8 cellular contexts compared by ENCODE assay signal in the genomic region with DNA sequence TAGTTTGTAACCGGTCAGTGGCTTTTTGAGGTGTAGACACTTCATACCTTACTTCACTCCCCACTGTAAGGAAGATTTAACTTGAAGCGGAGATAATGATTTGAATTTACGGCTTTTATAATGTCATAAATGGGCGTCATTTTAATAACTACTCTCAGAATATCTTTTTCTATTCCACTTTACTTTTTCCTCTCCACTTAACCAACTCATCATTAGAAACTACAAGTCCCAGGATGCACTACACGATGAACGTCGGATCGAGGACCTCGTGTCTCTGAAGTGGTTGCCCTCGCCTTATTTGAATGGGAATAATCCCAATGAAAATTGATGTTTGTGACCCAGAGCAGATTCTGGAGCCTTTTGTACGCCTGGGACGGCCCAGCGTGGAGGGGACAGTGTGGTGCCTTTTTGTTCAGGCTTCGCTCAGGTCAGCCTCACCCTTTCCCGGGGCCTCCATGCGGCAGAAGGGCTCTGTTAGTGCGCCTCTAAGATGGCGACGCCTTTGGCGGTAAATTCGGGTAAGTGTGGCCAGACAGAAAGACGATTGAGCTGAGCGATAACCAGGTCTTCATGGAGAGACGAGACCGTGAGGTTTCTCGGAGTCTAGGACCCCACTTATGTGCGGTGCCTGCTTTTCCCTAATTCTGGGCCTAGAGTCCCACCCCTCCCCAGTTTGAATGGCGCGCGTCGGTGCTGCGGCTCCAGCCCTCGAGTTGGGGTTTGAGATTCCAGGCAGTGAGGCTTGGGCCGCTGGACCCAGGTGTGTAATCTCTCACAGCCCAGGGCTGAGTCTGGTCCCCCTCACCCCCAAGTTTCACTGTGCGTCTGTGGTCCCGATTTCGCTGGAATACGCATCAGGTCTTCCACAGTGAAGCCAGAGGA. TPM values are rescaled to one million over a fixed set of nuclear protein-coding genes. Genes with fewer than 3 reads are reported as not detected.
DNase-seq lines count a peak whose midpoint lies in the region; ATAC-seq and TF ChIP-seq lines count a peak whose summit lies in the region.

A gene with protein sequence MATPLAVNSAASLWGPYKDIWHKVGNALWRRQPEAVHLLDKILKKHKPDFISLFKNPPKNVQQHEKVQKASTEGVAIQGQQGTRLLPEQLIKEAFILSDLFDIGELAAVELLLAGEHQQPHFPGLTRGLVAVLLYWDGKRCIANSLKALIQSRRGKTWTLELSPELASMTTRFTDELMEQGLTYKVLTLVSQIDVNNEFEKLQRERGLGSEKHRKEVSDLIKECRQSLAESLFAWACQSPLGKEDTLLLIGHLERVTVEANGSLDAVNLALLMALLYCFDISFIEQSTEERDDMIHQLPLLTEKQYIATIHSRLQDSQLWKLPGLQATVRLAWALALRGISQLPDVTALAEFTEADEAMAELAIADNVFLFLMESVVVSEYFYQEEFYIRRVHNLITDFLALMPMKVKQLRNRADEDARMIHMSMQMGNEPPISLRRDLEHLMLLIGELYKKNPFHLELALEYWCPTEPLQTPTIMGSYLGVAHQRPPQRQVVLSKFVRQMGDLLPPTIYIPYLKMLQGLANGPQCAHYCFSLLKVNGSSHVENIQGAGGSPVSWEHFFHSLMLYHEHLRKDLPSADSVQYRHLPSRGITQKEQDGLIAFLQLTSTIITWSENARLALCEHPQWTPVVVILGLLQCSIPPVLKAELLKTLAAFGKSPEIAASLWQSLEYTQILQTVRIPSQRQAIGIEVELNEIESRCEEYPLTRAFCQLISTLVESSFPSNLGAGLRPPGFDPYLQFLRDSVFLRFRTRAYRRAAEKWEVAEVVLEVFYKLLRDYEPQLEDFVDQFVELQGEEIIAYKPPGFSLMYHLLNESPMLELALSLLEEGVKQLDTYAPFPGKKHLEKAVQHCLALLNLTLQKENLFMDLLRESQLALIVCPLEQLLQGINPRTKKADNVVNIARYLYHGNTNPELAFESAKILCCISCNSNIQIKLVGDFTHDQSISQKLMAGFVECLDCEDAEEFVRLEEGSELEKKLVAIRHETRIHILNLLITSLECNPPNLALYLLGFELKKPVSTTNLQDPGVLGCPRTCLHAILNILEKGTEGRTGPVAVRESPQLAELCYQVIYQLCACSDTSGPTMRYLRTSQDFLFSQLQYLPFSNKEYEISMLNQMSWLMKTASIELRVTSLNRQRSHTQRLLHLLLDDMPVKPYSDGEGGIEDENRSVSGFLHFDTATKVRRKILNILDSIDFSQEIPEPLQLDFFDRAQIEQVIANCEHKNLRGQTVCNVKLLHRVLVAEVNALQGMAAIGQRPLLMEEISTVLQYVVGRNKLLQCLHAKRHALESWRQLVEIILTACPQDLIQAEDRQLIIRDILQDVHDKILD (N-terminal part only) (plus strand): TSS at position 463 of the 882 bp plus-strand sequence. CDS start 28 bp downstream, at position 491.

- no peaks in the 10 kb centered on the region for H3K9me3 ChIP-seq in right lobe of liver

- peak within 1 kb of the TSS; percentile 85 to 100 (median 98) for H3K27ac ChIP-seq in dorsolateral prefrontal cortex
- H3K27ac ChIP-seq in right lobe of liver: peak within 1 kb of the TSS; percentile 76 to 97 (median 95)

- H3K4me3 ChIP-seq in dorsolateral prefrontal cortex: peak within 1 kb of the TSS; percentile 55 to 98 (median 89)
- H3K4me3 ChIP-seq in right lobe of liver: peak within 1 kb of the TSS; percentile 72 to 82 (median 80)

- intact Hi-C loops in CD14-positive monocyte (cut with micrococcal nuclease): loop anchor here (2.0 to 5.0 kb wide), 2 partner anchors 47 to 420 kb away; a partner anchor contains a TSS
- intact Hi-C loops in dorsolateral prefrontal cortex (cut with DNase I): loop anchor here (1.0 to 5.0 kb wide), 3 partner anchors 47 to 277 kb away; a partner anchor contains a TSS
- intact Hi-C loops in right lobe of liver (cut with DNase I): no loop called here

- H3K36me3 Mint-ChIP-seq in CD14-positive monocyte: peaks cover 0 to under 1% of the 10 kb centered on the region in 2 donors

- H3K4me1 ChIP-seq in right lobe of liver: no peaks in the 10 kb centered on the region

- H3K9me3 Mint-ChIP-seq in CD14-positive monocyte: no peaks in the 10 kb centered on the region

- peak; percentile 23 for TF ChIP-seq POLR2A in right lobe of liver (IDR thresholded peaks at IDR 0.05)

- WGBS in right lobe of liver (ENCODE audit: insufficient coverage, low coverage, low lambda C conversion rate, missing lambda C conversion rate): 2% methylated on average over 18 of the region's 38 CpGs

- H3K27me3 Mint-ChIP-seq in CD14-positive monocyte (ENCODE audit: low read depth in 3 of 3): no peaks in the 10 kb centered on the region

- no peak within 1 kb of the TSS for H3K27ac Mint-ChIP-seq in CD14-positive monocyte

- peaks cover 26% of the 10 kb centered on the region for H3K4me1 Mint-ChIP-seq in CD14-positive monocyte

- H3K36me3 ChIP-seq in right lobe of liver: no peaks in the 10 kb centered on the region

- no peak within 1 kb of the TSS for H3K4me3 Mint-ChIP-seq in CD14-positive monocyte

- no peak for TF ChIP-seq CTCF in CD14-positive monocyte (IDR thresholded peaks at IDR 0.05)
- TF ChIP-seq CTCF in dorsolateral prefrontal cortex (IDR thresholded peaks at IDR 0.05 in 54 of 56, conservative IDR thresholded peaks at IDR 0.05 in 2 of 56; ENCODE audit: low read depth in 1 of 56, partially characterized antibody in 56 of 56): peak in 46 of 56 donors; percentile 4 to 56 (median 35)
- TF ChIP-seq CTCF in right lobe of liver (IDR thresholded peaks at IDR 0.05): peak in 2 of 4 donors; percentile 4 to 5

- ATAC-seq in GM19328 (IDR thresholded peaks at IDR 0.05; ENCODE audit: unreplicated experiment) (peak; percentile 45), HG03469 (IDR thresholded peaks at IDR 0.05; ENCODE audit: unreplicated experiment) (peak; percentile 36), right lobe of liver (peak; percentile 93 to 95 (median 94))

- DNase-seq in CD14-positive monocyte (ENCODE audit: low spot score) (peak; percentile 67), NCI-H526 (lab: John Stamatoyannopoulos, UW) (peak; percentile 90 to 93), dorsolateral prefrontal cortex (peak; percentile 47 to 80 (median 68)), right lobe of liver (peak; percentile 67 to 79 (median 78))
- peak; percentile 72 for DNase-seq in activated CD4-positive, alpha-beta T cell treated with anti-CD3 and anti-CD28 coated beads, Interleukin-2, amount 50 U/mL, for 1 hour
- DNase-seq in stimulated activated CD4-positive, alpha-beta T cell treated with anti-CD3 and anti-CD28 coated beads, Interleukin-4, amount 100 ng/mL, for 24 hours: peak; percentile 75

- no peaks in the 10 kb centered on the region for H3K27me3 ChIP-seq in dorsolateral prefrontal cortex
- no peaks in the 10 kb centered on the region for H3K27me3 ChIP-seq in right lobe of liver

RNA-seq across cellular contexts. Expression of the gene that starts here (rescaled TPM):
- 10 to 100 TPM; 10.9 to 13.7 TPM for polyA plus RNA-seq in CD14-positive monocyte
- total RNA-seq in dorsolateral prefrontal cortex (10 to 100 TPM; 24.1 to 53.2 (median 37.1) TPM), right lobe of liver (10 to 100 TPM; 12.3 to 20.8 (median 16.1) TPM)

Comparison
In these comparisons a context has a peak if more than half of its experiments do, and no peak if none do; other contexts are left out.
1. Peak in every context shown above with its lines: DNase-seq, ATAC-seq, H3K4me3 ChIP-seq and H3K27ac ChIP-seq.
2. ATAC-seq: peak in every context shown above with its lines; median percentile 94 in right lobe of liver; 45 in GM19328; 36 in HG03469.
3. intact Hi-C loops: an anchor here in CD14-positive monocyte (2.0 to 5.0 kb wide) and dorsolateral prefrontal cortex (1.0 to 5.0 kb wide); none called in right lobe of liver.